In genomic region chr14:52692248-52692962, GRCh38 we compare ENCODE assay signal across 12 cellular contexts. TPM values are rescaled to one million over a fixed set of nuclear protein-coding genes. Genes with fewer than 3 reads are reported as not detected.
DNase-seq lines count a peak whose midpoint lies in the region; ATAC-seq and TF ChIP-seq lines count a peak whose summit lies in the region.
"Had no signal": no experiment of that assay in that cellular context is flagged by ENCODE, and none has a peak within 500 bp of the region (broad histone marks: within the 10 kb centered on the region; RNA-seq: fewer than 3 reads in every experiment).

No MANE protein-coding gene starts in this region.

- peak overlapping the region; percentile 75 for H3K27ac Mint-ChIP-seq in T-helper 2 cell treated with Interferon-gamma antibody and Interleukin-4, amounts not matched to agents 5 μg/mL and 100 μg/mL, for 36 hours

- no peak overlapping the region for H2AFZ ChIP-seq in fibroblast of lung (ENCODE audit: low read length)

- H3K4me3 Mint-ChIP-seq in T-helper 2 cell treated with Interferon-gamma antibody and Interleukin-4, amounts not matched to agents 5 μg/mL and 100 μg/mL, for 36 hours = peak overlapping the region; percentile 79

- peaks cover 38% of the 10 kb centered on the region for H3K36me3 Mint-ChIP-seq in T-helper 2 cell treated with Interferon-gamma antibody and Interleukin-4, amounts not matched to agents 5 μg/mL and 100 μg/mL, for 36 hours (ENCODE audit: low read depth)

- POLR2A ChIA-PET in HEK293 (lab: Yijun Ruan, JAX) = interaction anchor here (0.8 kb wide), 1 partner anchor 141 kb away, joined by 3 read pairs; no protein-coding TSS in a partner anchor

- no peaks in the 10 kb centered on the region for H3K27me3 Mint-ChIP-seq in T-helper 2 cell treated with Interferon-gamma antibody and Interleukin-4, amounts not matched to agents 5 μg/mL and 100 μg/mL, for 36 hours (ENCODE audit: low read depth)

- intact Hi-C loops in psoas muscle (cut with DNase I) = no loop called here

- H3K27me3 ChIP-seq in fibroblast of lung (ENCODE audit: control insufficient read depth, insufficient read depth, low read length) = no peaks in the 10 kb centered on the region
- no peaks in the 10 kb centered on the region for H3K27me3 ChIP-seq in psoas muscle (ENCODE audit: insufficient read depth in 3 of 3, low read length in 2 of 3)
- H3K27me3 ChIP-seq: stomach had no signal

- ATAC-seq in psoas muscle = no peak
- ATAC-seq in GM19324 (IDR thresholded peaks at IDR 0.05; ENCODE audit: low FRiP score, unreplicated experiment) = no peak

- H3K36me3 ChIP-seq in HEK293 (ENCODE audit: control insufficient read depth in 2 of 2, insufficient read depth in 1 of 2, low read length in 2 of 2) (peaks cover 0 to 3% of the 10 kb centered on the region in 2 experiments; a peak in 1 of 3 replicates), fibroblast of lung (ENCODE audit: control insufficient read depth, insufficient read depth, low read length) (no peaks in the 10 kb centered on the region), psoas muscle (ENCODE audit: insufficient read depth in 1 of 2, low read depth in 1 of 2) (no peaks in the 10 kb centered on the region)
- H3K36me3 ChIP-seq: stomach had no signal

- DNase-seq in AG09319 (ENCODE audit: extremely low read depth, low read depth) = peak; percentile 80
- DNase-seq in T-helper 2 cell treated with Interferon-gamma antibody and Interleukin-4, amounts not matched to agents 5 μg/mL and 100 μg/mL, for 36 hours (ENCODE audit: low spot score) = no peak
- peak; percentile 28 to 88 for DNase-seq in fibroblast of lung (ENCODE audit: low read depth in 2 of 2)
- DNase-seq in stimulated activated CD4-positive, alpha-beta T cell treated with anti-CD3 and anti-CD28 coated beads, Interleukin-2, amount 100 ng/mL, for 24 hours = no peak
- DNase-seq in psoas muscle = no peak
- DNase-seq in SHP77 treated with DMSO at 0.1 percent for 48 hours (lab: John Stamatoyannopoulos, UW) = no peak
- DNase-seq: activated CD4-positive, alpha-beta T cell treated with anti-CD3 and anti-CD28 coated beads, Interleukin-2, amount 50 U/mL, for 48 hours; dermis blood vessel endothelial cell; NCI-H2171; stomach had no signal

- H3K9me3 ChIP-seq in HEK293 (ENCODE audit: control insufficient read depth, insufficient read depth, low read depth, low read length) (no peaks in the 10 kb centered on the region), fibroblast of lung (ENCODE audit: control insufficient read depth, insufficient read depth, low read depth, low read length) (no peaks in the 10 kb centered on the region), psoas muscle (no peaks in the 10 kb centered on the region)
- H3K9me3 ChIP-seq: stomach had no signal

- H3K9ac ChIP-seq in fibroblast of lung (ENCODE audit: insufficient read depth, low read length) = no peak overlapping the region

- no peak for TF ChIP-seq CTCF in AG09319 (IDR thresholded peaks at IDR 0.05; ENCODE audit: low read depth, low read length)
- no peak for TF ChIP-seq CTCF in HEK293 (tag by site-specific recombination; IDR thresholded peaks at IDR 0.05)
- no peak for TF ChIP-seq CTCF in fibroblast of lung (conservative IDR thresholded peaks at IDR 0.05 in 1 of 2, IDR thresholded peaks at IDR 0.05 in 1 of 2; ENCODE audit: low read depth in 1 of 2, low read length in 2 of 2)
- TF ChIP-seq CTCF in psoas muscle (IDR thresholded peaks at IDR 0.05) = no peak

- H4K20me1 ChIP-seq in fibroblast of lung (ENCODE audit: control insufficient read depth, extremely low read depth, insufficient read depth, low read length) = no peaks in the 10 kb centered on the region

- no peak overlapping the region for H3K4me3 ChIP-seq in HEK293 (ENCODE audit: low read depth, low read length)
- peak overlapping the region in 1 of 4 experiments; percentile 8 for H3K4me3 ChIP-seq in fibroblast of lung (replicated peaks in 1 of 4; ENCODE audit: control extremely low read depth in 1 of 4, insufficient read depth in 1 of 4, low read depth in 3 of 4, low read length in 4 of 4)
- no peak overlapping the region for H3K4me3 ChIP-seq in psoas muscle

- no peaks in the 10 kb centered on the region for H3K9me3 Mint-ChIP-seq in T-helper 2 cell treated with Interferon-gamma antibody and Interleukin-4, amounts not matched to agents 5 μg/mL and 100 μg/mL, for 36 hours

- 72 to 82% (median 76%) methylated on average over 5 of the region's 5 CpGs for WGBS in psoas muscle, 3 donors

- H3K27ac ChIP-seq in HEK293 (ENCODE audit: extremely low read depth, low read depth, low read length) (no peak overlapping the region), fibroblast of lung (ENCODE audit: insufficient read depth, low read length) (no peak overlapping the region), psoas muscle (no peak overlapping the region)

- H3K4me1 ChIP-seq in HEK293 (ENCODE audit: control insufficient read depth, insufficient read depth, low read length) = peaks cover 22% of the 10 kb centered on the region
- peaks cover 5% of the 10 kb centered on the region for H3K4me1 ChIP-seq in fibroblast of lung (ENCODE audit: control insufficient read depth, extremely low read depth, insufficient read depth, low read length)
- H3K4me1 ChIP-seq in psoas muscle = peaks cover 17% of the 10 kb centered on the region

- CTCF ChIA-PET in HEK293 (lab: Yijun Ruan, JAX) = interaction anchor here (0.7 kb wide), 1 partner anchor 114 kb away, joined by 3 read pairs; no protein-coding TSS in a partner anchor

- peak overlapping the region; percentile 66 for H3K4me2 ChIP-seq in fibroblast of lung (ENCODE audit: extremely low read depth, insufficient read depth, low read length)

- peaks cover 66% of the 10 kb centered on the region for H3K79me2 ChIP-seq in fibroblast of lung (ENCODE audit: control insufficient read depth, insufficient read depth, low read length)

- H3K4me1 Mint-ChIP-seq in T-helper 2 cell treated with Interferon-gamma antibody and Interleukin-4, amounts not matched to agents 5 μg/mL and 100 μg/mL, for 36 hours (ENCODE audit: low read depth) = peaks cover 54% of the 10 kb centered on the region

TF ChIP-seq in HEK293, 187 proteins besides CTCF, POLR2A, EP300 and RAD21 (continues in another document):
- no peak for TF ChIP-seq ZNF280C (tag by site-specific recombination; IDR thresholded peaks at IDR 0.05)
- TF ChIP-seq GLIS2 (tag by site-specific recombination; IDR thresholded peaks at IDR 0.05) = no peak
- TF ChIP-seq ZBTB48 (tag by site-specific recombination; IDR thresholded peaks at IDR 0.05) = no peak
- TF ChIP-seq MZF1 (tag by site-specific recombination; IDR thresholded peaks at IDR 0.05; ENCODE audit: borderline replicate concordance) = peak; percentile 50; the same call in 1 of the 2 replicates
- TF ChIP-seq SETDB1 (IDR thresholded peaks at IDR 0.05; ENCODE audit: insufficient read length, low read length) = no peak
- TF ChIP-seq ZNF114 (tag by site-specific recombination; IDR thresholded peaks at IDR 0.05) = no peak
- TF ChIP-seq ZNF677 (tag by site-specific recombination; IDR thresholded peaks at IDR 0.05) = no peak
- TF ChIP-seq ZFHX2 (tag by site-specific recombination; conservative IDR thresholded peaks at IDR 0.05) = no peak
- TF ChIP-seq SP7 (tag by site-specific recombination; IDR thresholded peaks at IDR 0.05) = no peak
- TF ChIP-seq WT1 (tag by site-specific recombination; IDR thresholded peaks at IDR 0.05) = no peak
- TF ChIP-seq ZNF707 (tag by site-specific recombination; IDR thresholded peaks at IDR 0.05) = no peak
- TF ChIP-seq ZNF600 (tag by site-specific recombination; IDR thresholded peaks at IDR 0.05) = 0 out of 2 replicates have a peak, but pooled peaks have one; percentile 18

RNA-seq across cellular contexts. Expression of gene ERO1A, which starts 3.0 kb away (rescaled TPM):
- 28.5 and 34.5 TPM in 2 replicates for total RNA-seq in fibroblast of lung
- polyA plus RNA-seq in fibroblast of lung = 35.6 and 64.9 TPM in 2 replicates
- polyA plus RNA-seq in fibroblast of lung (2012) = 26.5 and 41.3 TPM in 2 replicates
- polyA minus RNA-seq in fibroblast of lung (ENCODE audit: low replicate concordance) = 6.4 and 8.1 TPM in 2 replicates
- 10 to 100 TPM; 14.2 to 22.3 (median 19.4) TPM for total RNA-seq in psoas muscle
- 10 to 100 TPM in 2 of 3 donors, 1 to 10 TPM in 1; 6.9 to 16.1 (median 12.9) TPM for polyA plus RNA-seq in psoas muscle

RNA-seq across cellular contexts. Expression of gene PSMC6, which starts 14.6 kb away (rescaled TPM):
- total RNA-seq in fibroblast of lung = 80.9 and 85.0 TPM in 2 replicates
- 90.4 and 95.2 TPM in 2 replicates for polyA plus RNA-seq in fibroblast of lung
- polyA plus RNA-seq in fibroblast of lung (2012) = 65.5 and 71.5 TPM in 2 replicates
- 3.0 and 18.0 TPM in 2 replicates for polyA minus RNA-seq in fibroblast of lung (ENCODE audit: low replicate concordance)
- 100 to 1,000 TPM in 3 of 4 donors, 10 to 100 TPM in 1; 80.6 to 178 (median 116) TPM for total RNA-seq in psoas muscle
- 100 to 1,000 TPM; 144 to 292 (median 171) TPM for polyA plus RNA-seq in psoas muscle

RNA-seq across cellular contexts. Expression of gene STYX, which starts 37.6 kb away (rescaled TPM):
- total RNA-seq in fibroblast of lung (13.1 and 14.9 TPM in 2 replicates), psoas muscle (10 to 100 TPM; 12.5 to 24.7 (median 16.2) TPM)
- polyA plus RNA-seq in fibroblast of lung (16.6 and 17.0 TPM in 2 replicates), psoas muscle (1 to 10 TPM; 6.5 to 9.1 (median 7.8) TPM)
- 9.8 and 11.1 TPM in 2 replicates for polyA plus RNA-seq in fibroblast of lung (2012)
- polyA minus RNA-seq in fibroblast of lung (ENCODE audit: low replicate concordance) = 3.1 and 4.2 TPM in 2 replicates

Comparison
In these comparisons a context has a peak if more than half of its experiments do, and no peak if none do; other contexts are left out.
1. DNase-seq: peak in AG09319 (single experiment) and fibroblast of lung (2 of 2); none in T-helper 2 cell treated with Interferon-gamma antibody and Interleukin-4, amounts not matched to agents 5 μg/mL and 100 μg/mL, for 36 hours (single experiment), stimulated activated CD4-positive, alpha-beta T cell treated with anti-CD3 and anti-CD28 coated beads, Interleukin-2, amount 100 ng/mL, for 24 hours (0 of 2), psoas muscle (0 of 2) and SHP77 treated with DMSO at 0.1 percent for 48 hours (single experiment).